In the genomic region with DNA sequence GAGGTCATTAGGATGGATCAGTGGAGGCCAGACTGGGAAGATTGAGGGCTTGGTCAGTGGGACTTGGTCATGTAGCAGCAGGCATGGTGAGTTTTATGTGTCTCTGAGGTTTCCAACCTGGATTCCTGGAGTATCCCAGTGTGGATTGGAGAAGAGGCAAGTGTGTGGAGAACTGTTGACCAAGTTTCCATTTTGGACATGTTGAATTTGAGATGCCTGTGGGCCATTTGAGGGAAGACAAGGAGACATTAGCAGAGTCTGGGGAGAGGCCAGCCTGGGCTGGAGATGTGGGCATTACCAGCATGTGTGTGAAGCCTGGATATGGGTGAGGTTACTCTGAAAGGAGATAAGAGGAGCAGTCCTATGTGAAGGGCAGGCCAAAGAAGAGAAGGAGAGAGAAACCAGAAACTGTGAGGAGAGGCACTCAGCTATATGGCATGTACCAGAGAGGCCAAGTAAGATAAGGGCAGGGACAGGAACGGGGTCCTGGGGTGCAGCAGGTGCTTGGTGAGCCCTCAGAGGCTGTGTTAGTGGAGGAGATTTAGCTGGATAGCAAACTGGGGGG, we compare ENCODE assay signal across 16 cellular contexts. TPM values are rescaled to one million over a fixed set of nuclear protein-coding genes. Genes with fewer than 3 reads are reported as not detected.
DNase-seq lines count a peak whose midpoint lies in the region; ATAC-seq and TF ChIP-seq lines count a peak whose summit lies in the region.
"Had no signal": no experiment of that assay in that cellular context is flagged by ENCODE, and none has a peak within 500 bp of the region (broad histone marks: within the 10 kb centered on the region; RNA-seq: fewer than 3 reads in every experiment).

No MANE protein-coding gene starts in this region.

- H3K27me3 Mint-ChIP-seq in activated T-cell treated with anti-CD3 and anti-CD28 coated beads, Interleukin-2, amount 50 U/mL, for 72 hours (ENCODE audit: low read depth): no peaks in the 10 kb centered on the region
- H3K27me3 Mint-ChIP-seq in activated naive CD8-positive, alpha-beta T cell treated with anti-CD3 and anti-CD28 coated beads for 36 hours: no peaks in the 10 kb centered on the region
- H3K27me3 Mint-ChIP-seq in osteocyte (ENCODE audit: unreplicated experiment): no peaks in the 10 kb centered on the region

- peaks cover 73% of the 10 kb centered on the region for H3K79me2 ChIP-seq in OCI-LY7 (ENCODE audit: insufficient read depth, low read depth, low read length)

- CTCF ChIA-PET in OCI-LY7 (lab: Charles Lee; ENCODE audit: unreplicated experiment): interaction anchor here (3.1 kb wide), 1 partner anchor 20 kb away, joined by 11 read pairs; the partner anchor contains the start of gene RPSA

- POLR2A ChIA-PET in OCI-LY7 (lab: Charles Lee): interaction anchor here (7.5 kb wide), 1 partner anchor 18 kb away, joined by 85 read pairs; the partner anchor contains the start of gene RPSA

- H2AFZ ChIP-seq in OCI-LY7 (ENCODE audit: low read length): no peak overlapping the region

- H3K4me2 ChIP-seq in OCI-LY7 (ENCODE audit: low read length): peak overlapping the region; percentile 87

- peak overlapping the region; percentile 59 for H3K4me3 ChIP-seq in OCI-LY7 (ENCODE audit: low read depth, low read length, poor library complexity, severe bottlenecking)
- H3K4me3 ChIP-seq: MG63 had no signal

- H3K9me3 ChIP-seq in OCI-LY7 (ENCODE audit: low read length): no peaks in the 10 kb centered on the region
- H3K9me3 ChIP-seq: MG63 had no signal

- intact Hi-C loops in OCI-LY7 (cut with micrococcal nuclease; ENCODE audit: unreplicated experiment): loop anchor here (10.0 kb wide), 1 partner anchor 333 kb away; the partner anchor contains the start of genes SCN11A and WDR48

- TF ChIP-seq CTCF in OCI-LY7 (conservative IDR thresholded peaks at IDR 0.05; ENCODE audit: low read length) (no peak), osteocyte (IDR thresholded peaks at IDR 0.05) (no peak)

- peak overlapping the region in 1 of 2 donors; percentile 12 for H3K4me3 Mint-ChIP-seq in activated T-cell treated with anti-CD3 and anti-CD28 coated beads, Interleukin-2, amount 50 U/mL, for 72 hours
- peak overlapping the region; percentile 18 for H3K4me3 Mint-ChIP-seq in activated naive CD8-positive, alpha-beta T cell treated with anti-CD3 and anti-CD28 coated beads for 36 hours
- no peak overlapping the region for H3K4me3 Mint-ChIP-seq in osteocyte (ENCODE audit: unreplicated experiment)
- H3K4me3 Mint-ChIP-seq: mesothelial cell of epicardium had no signal

- peak overlapping the region; percentile 68 for H3K27ac Mint-ChIP-seq in activated T-cell treated with anti-CD3 and anti-CD28 coated beads, Interleukin-2, amount 50 U/mL, for 72 hours
- peak overlapping the region; percentile 69 for H3K27ac Mint-ChIP-seq in activated naive CD8-positive, alpha-beta T cell treated with anti-CD3 and anti-CD28 coated beads for 36 hours
- peak overlapping the region; percentile 39 for H3K27ac Mint-ChIP-seq in osteocyte (ENCODE audit: unreplicated experiment)
- H3K27ac Mint-ChIP-seq: mesothelial cell of epicardium had no signal

- peaks cover 22% of the 10 kb centered on the region for H4K20me1 ChIP-seq in OCI-LY7 (ENCODE audit: insufficient read depth, low read length)

- peaks cover 5 to 19% of the 10 kb centered on the region in 2 donors for H3K36me3 Mint-ChIP-seq in activated T-cell treated with anti-CD3 and anti-CD28 coated beads, Interleukin-2, amount 50 U/mL, for 72 hours (ENCODE audit: insufficient read depth in 2 of 2)
- peaks cover 34% of the 10 kb centered on the region for H3K36me3 Mint-ChIP-seq in activated naive CD8-positive, alpha-beta T cell treated with anti-CD3 and anti-CD28 coated beads for 36 hours
- peaks cover 9% of the 10 kb centered on the region for H3K36me3 Mint-ChIP-seq in osteocyte (ENCODE audit: unreplicated experiment)

- BruUV-seq in OCI-LY7 (replicated peaks; lab: Mats Ljungman, UMichigan): no TSS peak

- no peaks in the 10 kb centered on the region for H3K9me2 ChIP-seq in OCI-LY7 (ENCODE audit: insufficient read depth, low read length)

- DNase-seq in activated T-cell treated with anti-CD3 and anti-CD28 coated beads, Interleukin-2, amount 50 U/mL, for 72 hours: no peak
- DNase-seq in activated T-cell treated with anti-CD3 and anti-CD28 coated beads, Interleukin-2, amount 50 U/mL, for 48 hours: no peak
- DNase-seq in OCI-LY7 (ENCODE audit: low spot score) (no peak), osteocyte (ENCODE audit: extremely low spot score, unreplicated experiment) (no peak), NCI-H2196 treated with DMSO at 0.1 percent for 48 hours (lab: John Stamatoyannopoulos, UW; ENCODE audit: unreplicated experiment) (no peak), NCI-H146 treated with DMSO at 0.1 percent for 48 hours (lab: John Stamatoyannopoulos, UW; ENCODE audit: unreplicated experiment) (no peak)
- no peak for DNase-seq in activated naive CD8-positive, alpha-beta T cell treated with anti-CD3 and anti-CD28 coated beads for 36 hours
- DNase-seq: aorta; MG63; stimulated activated CD4-positive, alpha-beta T cell treated with anti-CD3 and anti-CD28 coated beads, Interleukin-4, amount 100 ng/mL, for 4 hours; T-helper 9 cell had no signal

- ATAC-seq in activated T-cell treated with anti-CD3 and anti-CD28 coated beads, Interleukin-2, amount 50 U/mL, for 72 hours (replicated peaks in 1 of 2): no peak
- ATAC-seq in GM18867 (IDR thresholded peaks at IDR 0.05; ENCODE audit: unreplicated experiment): no peak

- H3K9me3 Mint-ChIP-seq in activated T-cell treated with anti-CD3 and anti-CD28 coated beads, Interleukin-2, amount 50 U/mL, for 72 hours: no peaks in the 10 kb centered on the region
- no peaks in the 10 kb centered on the region for H3K9me3 Mint-ChIP-seq in activated naive CD8-positive, alpha-beta T cell treated with anti-CD3 and anti-CD28 coated beads for 36 hours
- no peaks in the 10 kb centered on the region for H3K9me3 Mint-ChIP-seq in osteocyte (ENCODE audit: unreplicated experiment)
- H3K9me3 Mint-ChIP-seq: mesothelial cell of epicardium had no signal

- peaks cover 59% of the 10 kb centered on the region for H3K4me1 Mint-ChIP-seq in activated T-cell treated with anti-CD3 and anti-CD28 coated beads, Interleukin-2, amount 50 U/mL, for 72 hours (ENCODE audit: low read depth)
- peaks cover 49% of the 10 kb centered on the region for H3K4me1 Mint-ChIP-seq in activated naive CD8-positive, alpha-beta T cell treated with anti-CD3 and anti-CD28 coated beads for 36 hours
- H3K4me1 Mint-ChIP-seq in osteocyte (ENCODE audit: unreplicated experiment): peaks cover 19% of the 10 kb centered on the region

- peaks cover 62% of the 10 kb centered on the region for H3K4me1 ChIP-seq in OCI-LY7 (ENCODE audit: insufficient read depth, low read length, poor library complexity, severe bottlenecking)

- peaks cover 52% of the 10 kb centered on the region for H3K36me3 ChIP-seq in OCI-LY7 (ENCODE audit: insufficient read depth, low read length)

- H3K27ac ChIP-seq in OCI-LY7 (ENCODE audit: low read depth, low read length, poor library complexity, severe bottlenecking): peak overlapping the region; percentile 85

RNA-seq across cellular contexts. Expression of gene SLC25A38, which starts 4.3 kb away (rescaled TPM):
- total RNA-seq in activated T-cell treated with anti-CD3 and anti-CD28 coated beads, Interleukin-2, amount 50 U/mL, for 72 hours: 10 to 100 TPM; 37.5 to 39.7 TPM
- total RNA-seq in OCI-LY7 (2014; rRNA removed; shearing (Covaris generic)): 22.8 and 32.6 TPM in 2 replicates
- total RNA-seq in OCI-LY7 (2022) (35.4 and 35.5 TPM in 2 replicates), osteocyte (27.9 and 30.4 TPM in 2 replicates)
- 10 to 100 TPM; 43.2 to 44.1 TPM for total RNA-seq in activated naive CD8-positive, alpha-beta T cell treated with anti-CD3 and anti-CD28 coated beads for 36 hours

RNA-seq across cellular contexts. Expression of gene RPSA, which starts 19.0 kb away (rescaled TPM):
- total RNA-seq in activated T-cell treated with anti-CD3 and anti-CD28 coated beads, Interleukin-2, amount 50 U/mL, for 72 hours: 1,000 to 10,000 TPM; 2,329 to 2,816 TPM
- total RNA-seq in OCI-LY7 (2014; rRNA removed; shearing (Covaris generic)): 2,776 and 2,813 TPM in 2 replicates
- total RNA-seq in OCI-LY7 (2022) (1,952 and 2,115 TPM in 2 replicates), osteocyte (991 and 1,002 TPM in 2 replicates)
- total RNA-seq in activated naive CD8-positive, alpha-beta T cell treated with anti-CD3 and anti-CD28 coated beads for 36 hours: 1,000 to 10,000 TPM; 2,531 to 2,622 TPM

RNA-seq across cellular contexts. Expression of gene CCR8, which starts 58.0 kb away (rescaled TPM):
- 1 to 10 TPM; 1.2 to 1.7 TPM for total RNA-seq in activated T-cell treated with anti-CD3 and anti-CD28 coated beads, Interleukin-2, amount 50 U/mL, for 72 hours
- not detected in 2 replicates for total RNA-seq in OCI-LY7 (2014; rRNA removed; shearing (Covaris generic))
- not detected in 2 replicates for total RNA-seq in OCI-LY7 (2022)
- not detected for total RNA-seq in activated naive CD8-positive, alpha-beta T cell treated with anti-CD3 and anti-CD28 coated beads for 36 hours
- total RNA-seq in osteocyte: not detected in 2 replicates
- total RNA-seq: aorta, HT-29, mesothelial cell of epicardium, omental fat pad, ureter had no signal
